ENCODE assay signal across 12 cellular contexts in the genomic region with DNA sequence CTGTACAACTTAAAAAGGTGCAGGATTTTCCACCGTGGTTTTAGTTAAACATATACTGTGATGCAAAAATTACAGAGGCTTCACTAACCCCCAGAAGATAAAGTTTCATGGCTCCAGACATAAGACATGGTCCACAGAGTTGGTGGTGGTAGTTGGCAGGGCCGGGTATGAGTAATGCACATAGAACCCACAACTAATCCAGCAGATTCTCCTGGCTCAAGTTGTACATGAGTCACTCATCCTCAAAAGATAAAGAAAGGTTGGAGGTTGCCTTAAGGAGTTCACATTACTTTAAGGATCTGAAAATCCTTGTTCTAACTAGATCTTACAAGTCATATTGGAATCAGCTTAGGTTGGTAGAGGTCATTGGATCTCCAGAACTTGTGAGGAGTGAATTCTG.
A peak's percentile ranks its signal among the peaks of the same experiment; 100 is the strongest.
DNase-seq lines count a peak whose midpoint lies in the region; ATAC-seq, FAIRE-seq and TF ChIP-seq lines count a peak whose summit lies in the region.
"Had no signal": no experiment of that assay in that cellular context is flagged by ENCODE, and none has a peak within 500 bp of the region (broad histone marks: within the 10 kb centered on the region; RNA-seq: fewer than 3 reads in every experiment).

No MANE protein-coding gene starts in this region.

- ATAC-seq in HG03159 (IDR thresholded peaks at IDR 0.05; ENCODE audit: unreplicated experiment), result no peak
- no peak for ATAC-seq in stimulated activated naive B cell treated with anti-CD40 and anti-IgM and Interleukin-4, amounts not matched to agents 10 μg/mL and 1 μg/mL and 100 μg/mL, for 72 hours (replicated peaks)

- H3K9me3 ChIP-seq in A673 (ENCODE audit: low read depth, low read length, poor library complexity, severe bottlenecking) (no peaks in the 10 kb centered on the region), keratinocyte (ENCODE audit: control insufficient read depth, low read depth, low read length) (no peaks in the 10 kb centered on the region)
- H3K9me3 ChIP-seq: BLaER1 treated with 17β-estradiol and CSF1 and Interleukin-3, amounts not matched to agents 10 nM and 100 nM had no signal

- H3K4me1 ChIP-seq in A673 (ENCODE audit: insufficient read depth, low read length, poor library complexity, severe bottlenecking), result no peaks in the 10 kb centered on the region
- H3K4me1 ChIP-seq in keratinocyte (ENCODE audit: control insufficient read depth, extremely low read depth, insufficient read depth, low read length), result peaks cover 13% of the 10 kb centered on the region
- H3K4me1 ChIP-seq: BLaER1 treated with 17β-estradiol and CSF1 and Interleukin-3, amounts not matched to agents 10 nM and 100 nM had no signal

- intact Hi-C loops in A673 (cut with micrococcal nuclease; ENCODE audit: unreplicated experiment), result no loop called here

- H3K27ac Mint-ChIP-seq in stimulated activated naive B cell treated with anti-CD40 and anti-IgM and Interleukin-4, amounts not matched to agents 10 μg/mL and 1 μg/mL and 100 μg/mL, for 72 hours, result no peak overlapping the region

- H3K27me3 Mint-ChIP-seq in stimulated activated naive B cell treated with anti-CD40 and anti-IgM and Interleukin-4, amounts not matched to agents 10 μg/mL and 1 μg/mL and 100 μg/mL, for 72 hours, result peaks cover 0 to 9% of the 10 kb centered on the region in 2 donors

- no peak overlapping the region for H3K4me3 ChIP-seq in A673 (ENCODE audit: low read depth, low read length, poor library complexity, severe bottlenecking)
- H3K4me3 ChIP-seq in keratinocyte (ENCODE audit: control insufficient read depth in 2 of 3, extremely low read depth in 1 of 3, insufficient read depth in 2 of 3, low read depth in 1 of 3, low read length in 3 of 3), result no peak overlapping the region
- H3K4me3 ChIP-seq: BLaER1 treated with 17β-estradiol and CSF1 and Interleukin-3, amounts not matched to agents 10 nM and 100 nM; skin epidermis had no signal

- H3K27me3 ChIP-seq in A673 (replicated peaks; ENCODE audit: insufficient read depth, low read depth, low read length, poor library complexity), result no peaks in the 10 kb centered on the region
- no peaks in the 10 kb centered on the region for H3K27me3 ChIP-seq in keratinocyte (ENCODE audit: control insufficient read depth, extremely low read depth, insufficient read depth, low read length)
- H3K27me3 ChIP-seq: BLaER1 treated with 17β-estradiol and CSF1 and Interleukin-3, amounts not matched to agents 10 nM and 100 nM had no signal

- H3K79me2 ChIP-seq in keratinocyte (ENCODE audit: control insufficient read depth, insufficient read depth, low read length), result no peaks in the 10 kb centered on the region

- H3K4me1 Mint-ChIP-seq in stimulated activated naive B cell treated with anti-CD40 and anti-IgM and Interleukin-4, amounts not matched to agents 10 μg/mL and 1 μg/mL and 100 μg/mL, for 72 hours, result no peaks in the 10 kb centered on the region

- H3K9ac ChIP-seq in keratinocyte (ENCODE audit: control insufficient read depth, extremely low read depth, insufficient read depth, low read length), result no peak overlapping the region
- H3K9ac ChIP-seq: BLaER1 treated with 17β-estradiol and CSF1 and Interleukin-3, amounts not matched to agents 10 nM and 100 nM had no signal

- no peaks in the 10 kb centered on the region for H4K20me1 ChIP-seq in keratinocyte (ENCODE audit: control insufficient read depth, extremely low read depth, insufficient read depth, low read length)
- H4K20me1 ChIP-seq: BLaER1 treated with 17β-estradiol and CSF1 and Interleukin-3, amounts not matched to agents 10 nM and 100 nM had no signal

- POLR2A ChIA-PET in A673 (lab: Charles Lee; ENCODE audit: low non-redundant PET), result no interaction called here

- no peak overlapping the region for H2AFZ ChIP-seq in keratinocyte (ENCODE audit: control insufficient read depth, low read length)

- H3K27ac ChIP-seq in A673 (ENCODE audit: low read depth, low read length, poor library complexity, severe bottlenecking) (no peak overlapping the region), keratinocyte (ENCODE audit: control insufficient read depth, insufficient read depth, low read length) (peak overlapping the region; percentile 6)
- H3K27ac ChIP-seq: BLaER1 treated with 17β-estradiol and CSF1 and Interleukin-3, amounts not matched to agents 10 nM and 100 nM had no signal

- DNase-seq in A673 (ENCODE audit: low spot score) (peak; percentile 45), HPDE6-E6E7 (ENCODE audit: extremely low spot score) (peak; percentile 81), astrocyte of the hippocampus (ENCODE audit: low read depth, low spot score) (peak; percentile 89), keratinocyte (ENCODE audit: low read depth, low spot score) (peak; percentile 54), NCI-H1105 treated with DMSO at 0.1 percent for 48 hours (lab: John Stamatoyannopoulos, UW) (no peak), NCI-H510A (lab: John Stamatoyannopoulos, UW) (no peak)
- DNase-seq in stimulated activated naive B cell treated with anti-CD40 and anti-IgM and Interleukin-4, amounts not matched to agents 10 μg/mL and 1 μg/mL and 100 μg/mL, for 72 hours, result no peak
- DNase-seq: activated effector memory CD4-positive, alpha-beta T cell treated with Interleukin-2 at 50 U/mL for 16 hours; NCI-H2107 had no signal

- TF ChIP-seq CTCF in A673 (conservative IDR thresholded peaks at IDR 0.05; ENCODE audit: low read depth, low read length) (no peak), keratinocyte (optimal IDR thresholded peaks at IDR 0.05 in 1 of 3, IDR thresholded peaks at IDR 0.05 in 1 of 3, conservative IDR thresholded peaks at IDR 0.05 in 1 of 3; ENCODE audit: extremely low read depth in 1 of 3, insufficient read depth in 2 of 3, low read length in 3 of 3) (no peak)

- peaks cover 2 to 8% of the 10 kb centered on the region in 2 donors for H3K36me3 Mint-ChIP-seq in stimulated activated naive B cell treated with anti-CD40 and anti-IgM and Interleukin-4, amounts not matched to agents 10 μg/mL and 1 μg/mL and 100 μg/mL, for 72 hours

- no TSS peak for BruUV-seq in A673 (replicated peaks; lab: Mats Ljungman, UMichigan)

- dilution Hi-C loops in keratinocyte (cut with MboI; ENCODE audit: extremely low pct_ligation_motif_present, low sequenced_read_pairs), result no loop called here

- peak; percentile 95 for FAIRE-seq in keratinocyte (lab: Jason Lieb, UNC)

- H3K4me3 Mint-ChIP-seq in stimulated activated naive B cell treated with anti-CD40 and anti-IgM and Interleukin-4, amounts not matched to agents 10 μg/mL and 1 μg/mL and 100 μg/mL, for 72 hours, result no peak overlapping the region

- peaks cover 0 to 3% of the 10 kb centered on the region in 2 donors for H3K9me3 Mint-ChIP-seq in stimulated activated naive B cell treated with anti-CD40 and anti-IgM and Interleukin-4, amounts not matched to agents 10 μg/mL and 1 μg/mL and 100 μg/mL, for 72 hours

- no peaks in the 10 kb centered on the region for H3K36me3 ChIP-seq in A673 (ENCODE audit: insufficient read depth, low read length, poor library complexity, severe bottlenecking)
- H3K36me3 ChIP-seq in keratinocyte (ENCODE audit: control insufficient read depth in 2 of 2, extremely low read depth in 1 of 2, insufficient read depth in 2 of 2, low read length in 2 of 2), result no peaks in the 10 kb centered on the region
- H3K36me3 ChIP-seq: BLaER1 treated with 17β-estradiol and CSF1 and Interleukin-3, amounts not matched to agents 10 nM and 100 nM had no signal

- no peaks in the 10 kb centered on the region for H3K9me1 ChIP-seq in keratinocyte (ENCODE audit: control insufficient read depth, extremely low read depth, insufficient read depth, low read length)

- CTCF ChIA-PET in A673 (lab: Charles Lee), result no interaction called here

- H3K4me2 ChIP-seq in keratinocyte (ENCODE audit: control insufficient read depth, extremely low read depth, insufficient read depth, low read depth, low read length), result peak overlapping the region; percentile 25
- H3K4me2 ChIP-seq: BLaER1 treated with 17β-estradiol and CSF1 and Interleukin-3, amounts not matched to agents 10 nM and 100 nM had no signal

Comparison
In these comparisons a context has a peak if more than half of its experiments do, and no peak if none do; other contexts are left out.
1. DNase-seq: peak in A673 (single experiment), HPDE6-E6E7 (single experiment), astrocyte of the hippocampus (single experiment) and keratinocyte (single experiment); none in stimulated activated naive B cell treated with anti-CD40 and anti-IgM and Interleukin-4, amounts not matched to agents 10 μg/mL and 1 μg/mL and 100 μg/mL, for 72 hours (single experiment), NCI-H1105 treated with DMSO at 0.1 percent for 48 hours (single experiment) and NCI-H510A (single experiment).